ENCODE assay signal across 1 cellular context in genomic region chr5:126931968-126932622, GRCh38.
TF ChIP-seq lines count a peak whose summit lies in the region.

No MANE protein-coding gene starts in this region.

TF ChIP-seq in WTC11, 78 proteins besides CTCF, POLR2A, EP300 and RAD21 (continued from another document):
- no peak for TF ChIP-seq PRDM15 (CRISPR knock-in tag; IDR thresholded peaks at IDR 0.05)
- no peak for TF ChIP-seq E2F5 (CRISPR knock-in tag; IDR thresholded peaks at IDR 0.05)
- no peak for TF ChIP-seq FOXK1 (CRISPR knock-in tag; IDR thresholded peaks at IDR 0.05)
- TF ChIP-seq FOXP1 (CRISPR knock-in tag; IDR thresholded peaks at IDR 0.05; ENCODE audit: borderline replicate concordance) = no peak
- TF ChIP-seq MLX (CRISPR knock-in tag; IDR thresholded peaks at IDR 0.05) = no peak
- TF ChIP-seq CBFB (CRISPR knock-in tag; IDR thresholded peaks at IDR 0.05; ENCODE audit: low read depth) = no peak
- TF ChIP-seq ZBTB21 (CRISPR knock-in tag; IDR thresholded peaks at IDR 0.05; ENCODE audit: borderline replicate concordance) = no peak
- TF ChIP-seq USF2 (CRISPR knock-in tag; IDR thresholded peaks at IDR 0.05) = no peak
- no peak for TF ChIP-seq IRF2 (CRISPR knock-in tag; IDR thresholded peaks at IDR 0.05; ENCODE audit: borderline replicate concordance, low read depth)
- TF ChIP-seq ATF6 (CRISPR knock-in tag; IDR thresholded peaks at IDR 0.05) = no peak
TF ChIP-seq in WTC11: peak in this region for 0.
